In genomic region chr3:64223809-64224570, GRCh38 we compare ENCODE assay signal across 10 cellular contexts. TPM values are rescaled to one million over a fixed set of nuclear protein-coding genes. Genes with fewer than 3 reads are reported as not detected.
DNase-seq lines count a peak whose midpoint lies in the region; ATAC-seq and TF ChIP-seq lines count a peak whose summit lies in the region.
"Had no signal": no experiment of that assay in that cellular context is flagged by ENCODE, and none has a peak within 500 bp of the region (broad histone marks: within the 10 kb centered on the region; RNA-seq: fewer than 3 reads in every experiment).

No MANE protein-coding gene starts in this region.

- H3K36me3 ChIP-seq in heart left ventricle (no peaks in the 10 kb centered on the region), mucosa of descending colon (ENCODE audit: low read depth) (no peaks in the 10 kb centered on the region), uterus (no peaks in the 10 kb centered on the region), HAP-1 (replicated peaks) (no peaks in the 10 kb centered on the region)

- in situ Hi-C loops in HAP-1 (cut with MboI; ENCODE audit: low sequenced_read_pairs), result no loop called here

- no peak for TF ChIP-seq POLR2A in heart left ventricle (IDR thresholded peaks at IDR 0.05)
- no peak for TF ChIP-seq POLR2A in uterus (IDR thresholded peaks at IDR 0.05)

- no peak for DNase-seq in heart left ventricle
- DNase-seq in Right ventricle myocardium inferior (ENCODE audit: missing footprints), result no peak
- DNase-seq in dorsolateral prefrontal cortex, result peak in 8 of 10 donors; percentile 48 to 78 (median 69)
- peak in 1 of 3 donors; percentile 27 for DNase-seq in mucosa of descending colon
- peak in 1 of 2 donors; percentile 44 for DNase-seq in uterus
- DNase-seq in HuH-7 (ENCODE audit: low spot score), result no peak
- DNase-seq in HAP-1 (ENCODE audit: low spot score in 2 of 2), result no peak
- DNase-seq: activated CD4-positive, alpha-beta T cell treated with anti-CD3 and anti-CD28 coated beads, Interleukin-2, amount 10 ng/mL, durations not matched to agents 7 days and 5 days had no signal

- H3K9me3 ChIP-seq in heart left ventricle (no peaks in the 10 kb centered on the region), mucosa of descending colon (no peaks in the 10 kb centered on the region), uterus (no peaks in the 10 kb centered on the region), HAP-1 (no peaks in the 10 kb centered on the region)

- peaks cover 5 to 87% (median 61%) of the 10 kb centered on the region in 12 donors for H3K4me1 ChIP-seq in heart left ventricle
- no peaks in the 10 kb centered on the region for H3K4me1 ChIP-seq in mucosa of descending colon (ENCODE audit: low read depth)
- peaks cover 11 to 29% of the 10 kb centered on the region in 2 donors for H3K4me1 ChIP-seq in uterus
- H3K4me1 ChIP-seq in HAP-1, result peaks cover 19% of the 10 kb centered on the region

- H3K27me3 ChIP-seq in heart left ventricle (no peaks in the 10 kb centered on the region), dorsolateral prefrontal cortex (no peaks in the 10 kb centered on the region), uterus (no peaks in the 10 kb centered on the region), HAP-1 (ENCODE audit: low read depth) (no peaks in the 10 kb centered on the region)

- 49 to 69% (median 59%) methylated on average over 5 of the region's 5 CpGs for WGBS in heart left ventricle, 4 donors

- H3K4me3 ChIP-seq in heart left ventricle (peak overlapping the region in 11 of 12 donors; percentile 3 to 57 (median 45)), dorsolateral prefrontal cortex (peak overlapping the region; percentile 41 to 76 (median 60)), mucosa of descending colon (no peak overlapping the region), uterus (peak overlapping the region; percentile 25 to 29), HAP-1 (no peak overlapping the region; the same call in 1 of the 2 replicates)

- H3K27ac ChIP-seq in heart left ventricle (peak overlapping the region in 11 of 12 donors; percentile 6 to 85 (median 73)), dorsolateral prefrontal cortex (peak overlapping the region; percentile 2 to 94 (median 85)), uterus (peak overlapping the region; percentile 76 to 87)
- H3K27ac ChIP-seq: C4-2B had no signal

- intact Hi-C loops in heart left ventricle (cut with DNase I) (loop anchor here in 6 of 10 donors (2.0 to 5.0 kb wide), 5 partner anchors 37 to 193 kb away; no protein-coding TSS in a partner anchor), Right ventricle myocardium inferior (cut with DNase I) (loop anchor here (5.0 kb wide), 3 partner anchors 43 to 192 kb away; no protein-coding TSS in a partner anchor), dorsolateral prefrontal cortex (cut with DNase I) (loop anchor here (2.0 to 10.0 kb wide), 5 partner anchors 37 to 241 kb away; partner anchors contain the start of gene PSMD6 (in 1 of the 2)), mucosa of descending colon (cut with DNase I, micrococcal nuclease) (no loop called here), uterus (cut with DNase I; ENCODE audit: low total_unique reads) (no loop called here)

- ATAC-seq in heart left ventricle, result peak; percentile 30 to 57 (median 42)
- no peak for ATAC-seq in Right ventricle myocardium inferior
- peak; percentile 24 for ATAC-seq in mucosa of descending colon
- no peak for ATAC-seq in HG02852 (IDR thresholded peaks at IDR 0.05; ENCODE audit: unreplicated experiment)

- peak in 5 of 12 donors; percentile 7 to 43 (median 24) for TF ChIP-seq CTCF in heart left ventricle (IDR thresholded peaks at IDR 0.05)
- TF ChIP-seq CTCF in dorsolateral prefrontal cortex (IDR thresholded peaks at IDR 0.05 in 54 of 56, conservative IDR thresholded peaks at IDR 0.05 in 2 of 56; ENCODE audit: low read depth in 1 of 56, partially characterized antibody in 56 of 56), result peak in 39 of 56 donors; percentile 7 to 53 (median 28)
- TF ChIP-seq CTCF in mucosa of descending colon (IDR thresholded peaks at IDR 0.05), result no peak
- TF ChIP-seq CTCF in uterus (IDR thresholded peaks at IDR 0.05), result peak in 1 of 4 experiments; percentile 23

RNA-seq across cellular contexts. Expression of gene PRICKLE2, which starts 1.3 kb away (rescaled TPM):
- 10 to 100 TPM in 3 of 9 donors, 1 to 10 TPM in 6; 4.3 to 15.2 (median 7.8) TPM for total RNA-seq in heart left ventricle
- polyA plus RNA-seq in heart left ventricle, result 1 to 10 TPM; 1.5 to 3.9 TPM
- total RNA-seq in Right ventricle myocardium inferior, result 7.7 TPM
- total RNA-seq in dorsolateral prefrontal cortex, result 100 to 1,000 TPM in 10 of 120 experiments, 10 to 100 TPM in 110; 36.7 to 110 (median 81.6) TPM
- 10 to 100 TPM in 1 of 3 donors, 1 to 10 TPM in 2; 4.3 to 66.3 (median 7.0) TPM for total RNA-seq in mucosa of descending colon
- total RNA-seq in uterus, result 10 to 100 TPM; 26.2 to 87.3 (median 47.9) TPM
- total RNA-seq: activated CD4-positive, alpha-beta T cell treated with anti-CD3 and anti-CD28 coated beads, Interleukin-2, amount 10 ng/mL, durations not matched to agents 7 days and 5 days had no signal

Comparison
In these comparisons a context has a peak if more than half of its experiments do, and no peak if none do; other contexts are left out.
1. ATAC-seq: peak in heart left ventricle (4 of 4) and mucosa of descending colon (single experiment); none in Right ventricle myocardium inferior (single experiment) and HG02852 (single experiment).
2. DNase-seq: peak in dorsolateral prefrontal cortex (8 of 10); none in heart left ventricle (0 of 5), Right ventricle myocardium inferior (single experiment), HuH-7 (single experiment) and HAP-1 (0 of 2).
3. H3K4me3 ChIP-seq: peak in heart left ventricle (11 of 12), dorsolateral prefrontal cortex (59 of 59) and uterus (2 of 2); none in mucosa of descending colon (single experiment) and HAP-1 (single experiment).
4. intact Hi-C loops: an anchor here in heart left ventricle (2.0 to 5.0 kb wide), Right ventricle myocardium inferior (5.0 kb wide) and dorsolateral prefrontal cortex (2.0 to 10.0 kb wide); none called in mucosa of descending colon and uterus.
5. Peak in every context shown above with its lines, with median percentiles within 50 percentile points of each other: H3K27ac ChIP-seq.